13 cellular contexts compared by ENCODE assay signal in the genomic region with DNA sequence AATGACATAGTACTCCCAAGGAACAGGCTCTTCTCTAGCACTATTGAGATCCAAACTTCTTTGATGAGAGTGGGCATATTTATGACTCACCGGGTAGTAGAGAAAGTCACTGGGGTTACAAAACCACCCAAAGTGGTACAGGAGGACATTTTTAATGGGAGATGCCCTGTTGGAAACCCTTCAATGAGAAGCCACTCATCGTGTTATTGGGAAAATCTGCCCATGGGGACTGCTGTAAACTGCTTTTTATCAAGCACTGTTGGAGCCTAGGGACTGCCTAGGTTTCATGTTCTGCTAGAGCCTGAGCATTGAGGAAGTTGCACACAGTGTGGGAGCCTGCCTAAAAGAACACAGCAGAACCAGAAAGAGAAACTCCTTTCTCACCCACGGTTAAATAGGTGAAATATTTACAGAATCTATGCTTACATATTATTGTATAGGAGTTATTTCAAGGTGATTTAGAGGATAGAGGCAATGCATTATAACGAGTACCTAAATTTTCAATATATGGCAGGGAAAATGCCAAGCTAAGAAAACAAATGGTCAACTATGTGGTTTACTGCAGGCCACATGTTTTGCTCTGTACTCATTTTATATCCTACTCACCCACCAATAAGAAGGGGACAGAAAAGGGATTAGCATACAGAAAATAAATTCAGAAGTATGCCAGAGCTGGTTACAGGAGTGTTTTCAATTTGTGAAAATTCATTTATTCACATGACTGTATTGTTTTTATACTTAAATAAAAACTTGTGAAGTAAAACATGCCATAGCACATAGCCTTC.
DNase-seq lines count a peak whose midpoint lies in the region; ATAC-seq and TF ChIP-seq lines count a peak whose summit lies in the region.
"Had no signal": no experiment of that assay in that cellular context is flagged by ENCODE, and none has a peak within 500 bp of the region (broad histone marks: within the 10 kb centered on the region; RNA-seq: fewer than 3 reads in every experiment).

No MANE protein-coding gene starts in this region.

- no peak overlapping the region for H3K4me3 ChIP-seq in GM12865 (ENCODE audit: low read depth, low read length)
- H3K4me3 ChIP-seq: mucosa of descending colon had no signal

- H3K27me3 Mint-ChIP-seq in activated T-cell treated with anti-CD3 and anti-CD28 coated beads, Interleukin-2, amount 50 U/mL, for 4 hours (ENCODE audit: low read depth): no peaks in the 10 kb centered on the region

- H3K4me1 Mint-ChIP-seq in activated T-cell treated with anti-CD3 and anti-CD28 coated beads, Interleukin-2, amount 50 U/mL, for 4 hours (ENCODE audit: low read depth): no peaks in the 10 kb centered on the region

- TF ChIP-seq CTCF in GM12865 (IDR thresholded peaks at IDR 0.05; ENCODE audit: insufficient read depth, low read depth, low read length, missing control alignments) (no peak), GM20000 (IDR thresholded peaks at IDR 0.05; ENCODE audit: extremely low read depth, missing control alignments) (no peak)

- H3K4me3 Mint-ChIP-seq in activated T-cell treated with anti-CD3 and anti-CD28 coated beads, Interleukin-2, amount 50 U/mL, for 4 hours: no peak overlapping the region

- DNase-seq in GM12865 (ENCODE audit: low read depth): peak; percentile 15
- peak; percentile 20 for DNase-seq in GM20000 (ENCODE audit: low spot score)
- DNase-seq in OCI-M1 (lab: John Stamatoyannopoulos, UW): peak; percentile 77
- DNase-seq in activated T-cell treated with anti-CD3 and anti-CD28 coated beads, Interleukin-2, amount 50 U/mL, for 4 hours: no peak
- no peak for DNase-seq in NCI-H2029 (lab: John Stamatoyannopoulos, UW)
- no peak for DNase-seq in NCI-H2196 (lab: John Stamatoyannopoulos, UW; ENCODE audit: unreplicated experiment)
- DNase-seq in NCI-H128 (lab: John Stamatoyannopoulos, UW; ENCODE audit: unreplicated experiment): no peak
- DNase-seq: anterior cingulate cortex, dermis blood vessel endothelial cell, mucosa of descending colon, NCI-H446, WERI-Rb-1 had no signal

- ATAC-seq in HG03175 (IDR thresholded peaks at IDR 0.05; ENCODE audit: unreplicated experiment): peak; percentile 87
- no peak for ATAC-seq in activated T-cell treated with anti-CD3 and anti-CD28 coated beads, Interleukin-2, amount 50 U/mL, for 4 hours
- ATAC-seq: mucosa of descending colon had no signal

- H3K36me3 Mint-ChIP-seq in activated T-cell treated with anti-CD3 and anti-CD28 coated beads, Interleukin-2, amount 50 U/mL, for 4 hours (ENCODE audit: insufficient read depth): no peaks in the 10 kb centered on the region

- H3K9me3 Mint-ChIP-seq in activated T-cell treated with anti-CD3 and anti-CD28 coated beads, Interleukin-2, amount 50 U/mL, for 4 hours: peaks cover 4% of the 10 kb centered on the region

Comparison
In these comparisons a context has a peak if more than half of its experiments do, and no peak if none do; other contexts are left out.
1. DNase-seq: peak in GM12865 (single experiment), GM20000 (single experiment) and OCI-M1 (single experiment); none in activated T-cell treated with anti-CD3 and anti-CD28 coated beads, Interleukin-2, amount 50 U/mL, for 4 hours (single experiment), NCI-H2029 (single experiment), NCI-H2196 (single experiment) and NCI-H128 (single experiment).